1 cellular context compared by ENCODE assay signal in the genomic region with DNA sequence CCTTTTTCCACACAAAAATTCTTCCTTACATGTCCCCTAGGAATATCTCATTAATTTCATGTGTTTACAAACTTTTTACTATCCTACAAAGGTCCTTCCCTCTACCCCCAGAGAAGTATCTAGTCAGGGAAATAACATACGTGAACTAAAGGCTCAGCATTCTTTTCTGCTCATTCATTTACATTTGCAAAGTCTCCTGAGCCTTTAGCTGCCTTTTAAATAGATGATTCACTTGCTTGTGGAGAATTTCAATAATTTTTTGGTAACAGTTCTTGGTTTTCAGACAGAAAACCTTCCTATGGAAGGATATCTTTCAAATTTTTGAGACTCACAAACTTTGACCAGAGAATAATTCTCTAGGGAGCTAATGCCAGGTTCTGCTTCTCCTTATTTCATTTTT.
TF ChIP-seq lines count a peak whose summit lies in the region.

No MANE protein-coding gene starts in this region.

TF ChIP-seq in SK-N-SH, 30 proteins besides CTCF, POLR2A, EP300 and RAD21 (continued from another document):
- TF ChIP-seq, protein P1, sequence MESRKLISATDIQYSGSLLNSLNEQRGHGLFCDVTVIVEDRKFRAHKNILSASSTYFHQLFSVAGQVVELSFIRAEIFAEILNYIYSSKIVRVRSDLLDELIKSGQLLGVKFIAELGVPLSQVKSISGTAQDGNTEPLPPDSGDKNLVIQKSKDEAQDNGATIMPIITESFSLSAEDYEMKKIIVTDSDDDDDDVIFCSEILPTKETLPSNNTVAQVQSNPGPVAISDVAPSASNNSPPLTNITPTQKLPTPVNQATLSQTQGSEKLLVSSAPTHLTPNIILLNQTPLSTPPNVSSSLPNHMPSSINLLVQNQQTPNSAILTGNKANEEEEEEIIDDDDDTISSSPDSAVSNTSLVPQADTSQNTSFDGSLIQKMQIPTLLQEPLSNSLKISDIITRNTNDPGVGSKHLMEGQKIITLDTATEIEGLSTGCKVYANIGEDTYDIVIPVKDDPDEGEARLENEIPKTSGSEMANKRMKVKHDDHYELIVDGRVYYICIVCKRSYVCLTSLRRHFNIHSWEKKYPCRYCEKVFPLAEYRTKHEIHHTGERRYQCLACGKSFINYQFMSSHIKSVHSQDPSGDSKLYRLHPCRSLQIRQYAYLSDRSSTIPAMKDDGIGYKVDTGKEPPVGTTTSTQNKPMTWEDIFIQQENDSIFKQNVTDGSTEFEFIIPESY (IDR thresholded peaks at IDR 0.05; ENCODE audit: borderline replicate concordance, low read depth) = no peak
- TF ChIP-seq GATA2 (CRISPR knock-in tag; IDR thresholded peaks at IDR 0.05) = no peak
- TF ChIP-seq SIN3A (IDR thresholded peaks at IDR 0.05; ENCODE audit: borderline replicate concordance, low read depth, low read length) = no peak
- TF ChIP-seq, protein P2, sequence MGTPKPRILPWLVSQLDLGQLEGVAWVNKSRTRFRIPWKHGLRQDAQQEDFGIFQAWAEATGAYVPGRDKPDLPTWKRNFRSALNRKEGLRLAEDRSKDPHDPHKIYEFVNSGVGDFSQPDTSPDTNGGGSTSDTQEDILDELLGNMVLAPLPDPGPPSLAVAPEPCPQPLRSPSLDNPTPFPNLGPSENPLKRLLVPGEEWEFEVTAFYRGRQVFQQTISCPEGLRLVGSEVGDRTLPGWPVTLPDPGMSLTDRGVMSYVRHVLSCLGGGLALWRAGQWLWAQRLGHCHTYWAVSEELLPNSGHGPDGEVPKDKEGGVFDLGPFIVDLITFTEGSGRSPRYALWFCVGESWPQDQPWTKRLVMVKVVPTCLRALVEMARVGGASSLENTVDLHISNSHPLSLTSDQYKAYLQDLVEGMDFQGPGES (IDR thresholded peaks at IDR 0.05; ENCODE audit: low read depth, low read length) = no peak
- no peak for TF ChIP-seq SMC3 (IDR thresholded peaks at IDR 0.05; ENCODE audit: low read depth, low read length)
- no peak for TF ChIP-seq FOXM1 (IDR thresholded peaks at IDR 0.05; ENCODE audit: low read depth)
- no peak for TF ChIP-seq ELF1 (IDR thresholded peaks at IDR 0.05)
- TF ChIP-seq YY1 (IDR thresholded peaks at IDR 0.05; ENCODE audit: low read depth) = no peak
- TF ChIP-seq, protein P3, sequence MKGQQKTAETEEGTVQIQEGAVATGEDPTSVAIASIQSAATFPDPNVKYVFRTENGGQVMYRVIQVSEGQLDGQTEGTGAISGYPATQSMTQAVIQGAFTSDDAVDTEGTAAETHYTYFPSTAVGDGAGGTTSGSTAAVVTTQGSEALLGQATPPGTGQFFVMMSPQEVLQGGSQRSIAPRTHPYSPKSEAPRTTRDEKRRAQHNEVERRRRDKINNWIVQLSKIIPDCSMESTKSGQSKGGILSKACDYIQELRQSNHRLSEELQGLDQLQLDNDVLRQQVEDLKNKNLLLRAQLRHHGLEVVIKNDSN (IDR thresholded peaks at IDR 0.05; ENCODE audit: borderline replicate concordance, low read depth) = no peak
- TF ChIP-seq GABPA (IDR thresholded peaks at IDR 0.05; ENCODE audit: low read depth) = no peak
- TF ChIP-seq, protein P4, sequence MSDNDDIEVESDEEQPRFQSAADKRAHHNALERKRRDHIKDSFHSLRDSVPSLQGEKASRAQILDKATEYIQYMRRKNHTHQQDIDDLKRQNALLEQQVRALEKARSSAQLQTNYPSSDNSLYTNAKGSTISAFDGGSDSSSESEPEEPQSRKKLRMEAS (IDR thresholded peaks at IDR 0.05; ENCODE audit: low read depth) = no peak
- no peak for TF ChIP-seq RCOR1 (IDR thresholded peaks at IDR 0.05; ENCODE audit: low read length)
- TF ChIP-seq, protein P5, sequence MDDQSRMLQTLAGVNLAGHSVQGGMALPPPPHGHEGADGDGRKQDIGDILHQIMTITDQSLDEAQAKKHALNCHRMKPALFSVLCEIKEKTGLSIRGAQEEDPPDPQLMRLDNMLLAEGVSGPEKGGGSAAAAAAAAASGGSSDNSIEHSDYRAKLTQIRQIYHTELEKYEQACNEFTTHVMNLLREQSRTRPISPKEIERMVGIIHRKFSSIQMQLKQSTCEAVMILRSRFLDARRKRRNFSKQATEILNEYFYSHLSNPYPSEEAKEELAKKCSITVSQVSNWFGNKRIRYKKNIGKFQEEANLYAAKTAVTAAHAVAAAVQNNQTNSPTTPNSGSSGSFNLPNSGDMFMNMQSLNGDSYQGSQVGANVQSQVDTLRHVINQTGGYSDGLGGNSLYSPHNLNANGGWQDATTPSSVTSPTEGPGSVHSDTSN (IDR thresholded peaks at IDR 0.05) = 0 out of 2 replicates have a peak, but pooled peaks have one; percentile 35
- TF ChIP-seq, protein P6, sequence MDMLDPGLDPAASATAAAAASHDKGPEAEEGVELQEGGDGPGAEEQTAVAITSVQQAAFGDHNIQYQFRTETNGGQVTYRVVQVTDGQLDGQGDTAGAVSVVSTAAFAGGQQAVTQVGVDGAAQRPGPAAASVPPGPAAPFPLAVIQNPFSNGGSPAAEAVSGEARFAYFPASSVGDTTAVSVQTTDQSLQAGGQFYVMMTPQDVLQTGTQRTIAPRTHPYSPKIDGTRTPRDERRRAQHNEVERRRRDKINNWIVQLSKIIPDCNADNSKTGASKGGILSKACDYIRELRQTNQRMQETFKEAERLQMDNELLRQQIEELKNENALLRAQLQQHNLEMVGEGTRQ (IDR thresholded peaks at IDR 0.05; ENCODE audit: borderline replicate concordance, low read depth, low read length) = no peak
- no peak for TF ChIP-seq NFIC (IDR thresholded peaks at IDR 0.05; ENCODE audit: borderline replicate concordance)
- no peak for TF ChIP-seq MEF2A (IDR thresholded peaks at IDR 0.05; ENCODE audit: borderline replicate concordance, low read depth)
- TF ChIP-seq EZH2phosphoT487 (IDR thresholded peaks at IDR 0.05; ENCODE audit: borderline replicate concordance, low read depth) = no peak
- TF ChIP-seq RXRA (IDR thresholded peaks at IDR 0.05; ENCODE audit: borderline replicate concordance, low read depth) = no peak
- TF ChIP-seq POLR2AphosphoS5 (IDR thresholded peaks at IDR 0.05; ENCODE audit: low read depth, low read length) = no peak; the same call in 1 of the 2 replicates
- TF ChIP-seq JUND (IDR thresholded peaks at IDR 0.05) = peak; percentile 53
- TF ChIP-seq RFX5 (IDR thresholded peaks at IDR 0.05; ENCODE audit: low read length) = no peak
- TF ChIP-seq NRF1 (IDR thresholded peaks at IDR 0.05; ENCODE audit: low read depth, low read length) = no peak
- TF ChIP-seq TEAD4 (IDR thresholded peaks at IDR 0.05; ENCODE audit: borderline replicate concordance, insufficient read depth) = 0 out of 2 replicates have a peak, but pooled peaks have one; percentile 25
- TF ChIP-seq CHD2 (IDR thresholded peaks at IDR 0.05; ENCODE audit: low read length, partially characterized antibody) = no peak
